Comparison of ENCODE assay signal across 1 cellular context in genomic region chr19:47353307-47353712, GRCh38.
TF ChIP-seq lines count a peak whose summit lies in the region.

No MANE protein-coding gene starts in this region.

TF ChIP-seq in HepG2, 621 proteins besides CTCF, POLR2A, EP300 and RAD21 (continued from another document and continues in another):
- TF ChIP-seq ZNF639 (CRISPR knock-in tag; conservative IDR thresholded peaks at IDR 0.05) (no peak), ZBTB43 (CRISPR knock-in tag; conservative IDR thresholded peaks at IDR 0.05) (no peak), ZNF780A (CRISPR knock-in tag; IDR thresholded peaks at IDR 0.05) (0 out of 2 replicates have a peak, but pooled peaks have one; percentile 65), CAMTA2 (CRISPR knock-in tag; IDR thresholded peaks at IDR 0.05; ENCODE audit: borderline replicate concordance) (no peak), ZNF75D (CRISPR knock-in tag; IDR thresholded peaks at IDR 0.05; ENCODE audit: borderline replicate concordance) (no peak), ZNF558 (CRISPR knock-in tag; IDR thresholded peaks at IDR 0.05; ENCODE audit: borderline replicate concordance) (no peak), ZNF124 (CRISPR knock-in tag; IDR thresholded peaks at IDR 0.05) (no peak), HOMEZ (CRISPR knock-in tag; IDR thresholded peaks at IDR 0.05; ENCODE audit: low read depth) (no peak), ZSCAN29 (CRISPR knock-in tag; conservative IDR thresholded peaks at IDR 0.05) (no peak), SIX1 (CRISPR knock-in tag; IDR thresholded peaks at IDR 0.05; ENCODE audit: borderline replicate concordance) (no peak), ZNF879 (CRISPR knock-in tag; IDR thresholded peaks at IDR 0.05) (no peak), ZNF768 (CRISPR knock-in tag; IDR thresholded peaks at IDR 0.05) (peak; percentile 98), ZNF101 (CRISPR knock-in tag; IDR thresholded peaks at IDR 0.05; ENCODE audit: borderline replicate concordance, low read depth) (no peak), THYN1 (CRISPR knock-in tag; IDR thresholded peaks at IDR 0.05; ENCODE audit: borderline replicate concordance, low read depth) (no peak), ZNF670 (CRISPR knock-in tag; IDR thresholded peaks at IDR 0.05; ENCODE audit: borderline replicate concordance) (peak; percentile 60; the same call in 1 of the 2 replicates), RARG (CRISPR knock-in tag; IDR thresholded peaks at IDR 0.05; ENCODE audit: low read depth) (no peak), ZNF614 (CRISPR knock-in tag; IDR thresholded peaks at IDR 0.05; ENCODE audit: borderline replicate concordance) (no peak), BCLAF1 (IDR thresholded peaks at IDR 0.05) (no peak), MTA3 (CRISPR knock-in tag; IDR thresholded peaks at IDR 0.05) (no peak), FOXA1 (IDR thresholded peaks at IDR 0.05) (no peak), FOXA1 (CRISPR knock-in tag; IDR thresholded peaks at IDR 0.05) (no peak), TSC22D2 (CRISPR knock-in tag; IDR thresholded peaks at IDR 0.05; ENCODE audit: borderline replicate concordance) (no peak), ZNF34 (CRISPR knock-in tag; IDR thresholded peaks at IDR 0.05; ENCODE audit: borderline replicate concordance) (no peak), ZBTB14 (CRISPR knock-in tag; IDR thresholded peaks at IDR 0.05) (no peak), ZBED4 (CRISPR knock-in tag; IDR thresholded peaks at IDR 0.05; ENCODE audit: borderline replicate concordance) (no peak), MXD4 (CRISPR knock-in tag; IDR thresholded peaks at IDR 0.05) (0 out of 2 replicates have a peak, but pooled peaks have one; percentile 58), U2AF2 (IDR thresholded peaks at IDR 0.05; ENCODE audit: low read depth, low read length) (no peak), ZNF407 (CRISPR knock-in tag; IDR thresholded peaks at IDR 0.05; ENCODE audit: not compliant biosample characterization) (no peak), SKI (IDR thresholded peaks at IDR 0.05; ENCODE audit: partially characterized antibody) (no peak), DPF2 (CRISPR knock-in tag; IDR thresholded peaks at IDR 0.05; ENCODE audit: borderline replicate concordance, low read depth) (peak; percentile 62; the same call in 1 of the 2 replicates), HNF4A (CRISPR knock-in tag; IDR thresholded peaks at IDR 0.05) (peak; percentile 98), RFXANK (CRISPR knock-in tag; IDR thresholded peaks at IDR 0.05) (no peak), IKZF1 (IDR thresholded peaks at IDR 0.05) (no peak), JUND (CRISPR knock-in tag; IDR thresholded peaks at IDR 0.05) (no peak), TFDP1 (CRISPR knock-in tag; IDR thresholded peaks at IDR 0.05; ENCODE audit: borderline replicate concordance) (no peak), TOE1 (CRISPR knock-in tag; IDR thresholded peaks at IDR 0.05) (no peak), ZBTB21 (CRISPR knock-in tag; IDR thresholded peaks at IDR 0.05) (no peak), SRSF9 (IDR thresholded peaks at IDR 0.05; ENCODE audit: borderline replicate concordance, insufficient read depth, low read depth, low read length, poor library complexity, severe bottlenecking) (no peak)
